Comparison of ENCODE assay signal across 1 cellular context in genomic region chr6:108840919-108841318, GRCh38.
TF ChIP-seq lines count a peak whose summit lies in the region.

No MANE protein-coding gene starts in this region.

TF ChIP-seq in HepG2, 621 proteins besides CTCF, POLR2A, EP300 and RAD21 (continued from another document):
- TF ChIP-seq FUBP1 (CRISPR knock-in tag; IDR thresholded peaks at IDR 0.05; ENCODE audit: borderline replicate concordance) (no peak), GATAD1 (CRISPR knock-in tag; IDR thresholded peaks at IDR 0.05) (no peak), SYNCRIP (IDR thresholded peaks at IDR 0.05; ENCODE audit: insufficient read depth, low read depth, low read length) (no peak)
- TF ChIP-seq, protein P1, sequence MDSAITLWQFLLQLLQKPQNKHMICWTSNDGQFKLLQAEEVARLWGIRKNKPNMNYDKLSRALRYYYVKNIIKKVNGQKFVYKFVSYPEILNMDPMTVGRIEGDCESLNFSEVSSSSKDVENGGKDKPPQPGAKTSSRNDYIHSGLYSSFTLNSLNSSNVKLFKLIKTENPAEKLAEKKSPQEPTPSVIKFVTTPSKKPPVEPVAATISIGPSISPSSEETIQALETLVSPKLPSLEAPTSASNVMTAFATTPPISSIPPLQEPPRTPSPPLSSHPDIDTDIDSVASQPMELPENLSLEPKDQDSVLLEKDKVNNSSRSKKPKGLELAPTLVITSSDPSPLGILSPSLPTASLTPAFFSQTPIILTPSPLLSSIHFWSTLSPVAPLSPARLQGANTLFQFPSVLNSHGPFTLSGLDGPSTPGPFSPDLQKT (CRISPR knock-in tag; IDR thresholded peaks at IDR 0.05; ENCODE audit: borderline replicate concordance): no peak
